ENCODE assay signal across 8 cellular contexts in genomic region chr5:68216737-68217231, GRCh38. TPM values are rescaled to one million over a fixed set of nuclear protein-coding genes. Genes with fewer than 3 reads are reported as not detected.
DNase-seq lines count a peak whose midpoint lies in the region; ATAC-seq, FAIRE-seq and TF ChIP-seq lines count a peak whose summit lies in the region.

No MANE protein-coding gene starts in this region.

- H2BK120ac ChIP-seq in H9 (ENCODE audit: low read depth, low read length, poor library complexity, severe bottlenecking) = no peak overlapping the region

- ATAC-seq in GM21515 (IDR thresholded peaks at IDR 0.05; ENCODE audit: unreplicated experiment) = no peak

- CTCF ChIA-PET in RWPE1 (lab: Yijun Ruan, JAX) = interaction anchor here (0.5 to 1.9 kb wide), 8 partner anchors 11 to 1006 kb away, joined by 3 to 8 read pairs (median 3); no protein-coding TSS in a partner anchor
- CTCF ChIA-PET in endothelial cell of umbilical vein (lab: Charles Lee) = interaction anchor here (0.9 to 4.2 kb wide), 8 partner anchors 8 to 1911 kb away, joined by 3 to 66 read pairs (median 6); no protein-coding TSS in a partner anchor

- no peak overlapping the region for H4K5ac ChIP-seq in H9 (ENCODE audit: insufficient read length, low read depth, low read length)

- WGBS in H9 (ENCODE audit: extremely low coverage, insufficient read length, low lambda C conversion rate) = no CpG with 5 or more reads among the region's 10 CpGs

- no peak overlapping the region for H3K23ac ChIP-seq in H9 (ENCODE audit: insufficient read length, low read depth, low read length)

- H3K14ac ChIP-seq in H9 (ENCODE audit: insufficient read depth, low read length) = no peak overlapping the region

- no peak overlapping the region for H2BK12ac ChIP-seq in H9 (ENCODE audit: insufficient read length, low read depth, low read length)

- no peak overlapping the region for H3K4ac ChIP-seq in H9 (ENCODE audit: low read depth, low read length)

- peak; percentile 70 for FAIRE-seq in endothelial cell of umbilical vein (lab: Jason Lieb, UNC)

- H3K4me3 ChIP-seq in endothelial cell of umbilical vein (replicated peaks in 1 of 3; ENCODE audit: insufficient read depth in 1 of 3, low read depth in 1 of 3, low read length in 3 of 3) (peak overlapping the region; percentile 52 to 91 (median 91)), neuron (ENCODE audit: low read length) (peak overlapping the region; percentile 60)

- H4K91ac ChIP-seq in H9 (ENCODE audit: insufficient read length, low read depth, low read length) = no peak overlapping the region

- H3K23me2 ChIP-seq in H9 (ENCODE audit: insufficient read length, low read depth, low read length, poor library complexity, severe bottlenecking) = peaks cover 11% of the 10 kb centered on the region

- no peak overlapping the region for H3K9ac ChIP-seq in H9 (ENCODE audit: extremely low read depth, insufficient read length, low read length)
- peak overlapping the region; percentile 52 for H3K9ac ChIP-seq in endothelial cell of umbilical vein (replicated peaks; ENCODE audit: extremely low read depth, insufficient read depth, low read length)

- intact Hi-C loops in endothelial cell of umbilical vein (cut with micrococcal nuclease) = loop anchor here (10.0 kb wide), 1 partner anchor 912 kb away; no protein-coding TSS in a partner anchor

- H2AFZ ChIP-seq in H9 (ENCODE audit: low read length) (no peak overlapping the region), endothelial cell of umbilical vein (ENCODE audit: low read depth, low read length) (peak overlapping the region; percentile 49), neuron (ENCODE audit: low read depth, low read length) (peak overlapping the region; percentile 15)

- no peak overlapping the region for H2BK15ac ChIP-seq in H9 (ENCODE audit: low read depth, low read length)

- no peak overlapping the region for H3T11ph ChIP-seq in H9 (ENCODE audit: low read length)

- H3K27me3 ChIP-seq in H9 (ENCODE audit: insufficient read depth, low read length) (peaks cover 26% of the 10 kb centered on the region), endothelial cell of umbilical vein (ENCODE audit: control insufficient read depth in 2 of 2, insufficient read depth in 2 of 2, low read length in 2 of 2) (no peaks in the 10 kb centered on the region), neuron (ENCODE audit: insufficient read depth, low read length) (no peaks in the 10 kb centered on the region)

- no peak overlapping the region for H2BK20ac ChIP-seq in H9 (ENCODE audit: low read depth, low read length, poor library complexity, severe bottlenecking)

- TF ChIP-seq CTCF in H9 (conservative IDR thresholded peaks at IDR 0.05) = no peak
- TF ChIP-seq CTCF in RWPE1 (conservative IDR thresholded peaks at IDR 0.05; ENCODE audit: low read depth) = no peak
- TF ChIP-seq CTCF in endothelial cell of umbilical vein (IDR thresholded peaks at IDR 0.05; ENCODE audit: extremely low read depth in 1 of 2, insufficient read depth in 1 of 2, low read depth in 1 of 2, low read length in 2 of 2) = no peak

- peak overlapping the region; percentile 75 to 81 for H3K4me3 Mint-ChIP-seq in H9

- H4K20me1 ChIP-seq in H9 (ENCODE audit: control insufficient read depth, insufficient read depth, insufficient read length) (no peaks in the 10 kb centered on the region), endothelial cell of umbilical vein (replicated peaks; ENCODE audit: control insufficient read depth, extremely low read depth, insufficient read depth, low read length) (peaks cover 10% of the 10 kb centered on the region)

- no TSS peak for BruUV-seq in endothelial cell of umbilical vein (replicated peaks; lab: Mats Ljungman, UMichigan)

- H3K9me3 Mint-ChIP-seq in H9 = peaks cover 6% of the 10 kb centered on the region in 2 experiments

- H3K9me3 ChIP-seq in H9 (ENCODE audit: control insufficient read depth, low read depth, low read length) (no peaks in the 10 kb centered on the region), endothelial cell of umbilical vein (replicated peaks; ENCODE audit: control insufficient read depth, insufficient read depth, low read length) (no peaks in the 10 kb centered on the region), neuron (ENCODE audit: low read length) (peaks cover 1% of the 10 kb centered on the region)

- no peak overlapping the region for H2BK5ac ChIP-seq in H9 (ENCODE audit: insufficient read length, low read length)

- H3K27ac ChIP-seq in H9 (ENCODE audit: insufficient read length, low read depth, low read length) = no peak overlapping the region
- peak overlapping the region; percentile 98 for H3K27ac ChIP-seq in RWPE1
- H3K27ac ChIP-seq in endothelial cell of umbilical vein (ENCODE audit: insufficient read depth, low read depth, low read length) = peak overlapping the region; percentile 36

- peaks cover under 1 to 7% (median 6%) of the 10 kb centered on the region in 3 experiments; a peak in 5 of 7 replicates for H3K36me3 Mint-ChIP-seq in H9 (ENCODE audit: insufficient read depth in 1 of 3, low read depth in 3 of 3)

- H3K27me3 Mint-ChIP-seq in H9 (ENCODE audit: low read depth) = peaks cover 81% of the 10 kb centered on the region

- H3K36me3 ChIP-seq in endothelial cell of umbilical vein (ENCODE audit: control insufficient read depth in 2 of 2, extremely low read depth in 1 of 2, insufficient read depth in 2 of 2, low read length in 2 of 2) = no peaks in the 10 kb centered on the region
- H3K36me3 ChIP-seq in neuron (ENCODE audit: insufficient read depth, low read length) = no peaks in the 10 kb centered on the region

- H3K27ac Mint-ChIP-seq in H9 = no peak overlapping the region

- POLR2A ChIA-PET in RWPE1 (lab: Yijun Ruan, JAX; ENCODE audit: low non-redundant PET) (interaction anchor here (0.6 to 0.8 kb wide), 2 partner anchors 22 to 246 kb away, joined by 3 to 4 read pairs; no protein-coding TSS in a partner anchor), endothelial cell of umbilical vein (lab: Charles Lee) (interaction anchor here (0.7 to 1.3 kb wide), 3 partner anchors 22 to 36 kb away, joined by 3 to 4 read pairs (median 3); no protein-coding TSS in a partner anchor)

- no peak overlapping the region for H3K56ac ChIP-seq in H9 (ENCODE audit: insufficient read length, low read depth, low read length)

- H2AK5ac ChIP-seq in H9 (ENCODE audit: insufficient read length, low read length) = no peak overlapping the region

- peaks cover 21 to 25% of the 10 kb centered on the region in 2 experiments for H3K4me1 Mint-ChIP-seq in H9

- H3K9me1 ChIP-seq in endothelial cell of umbilical vein (replicated peaks; ENCODE audit: control insufficient read depth, extremely low read depth, insufficient read depth, low read length) = no peaks in the 10 kb centered on the region

- H3K4me1 ChIP-seq in H9 (ENCODE audit: insufficient read depth, low read length) (no peaks in the 10 kb centered on the region; the same call in none of the 2 replicates), endothelial cell of umbilical vein (ENCODE audit: control insufficient read depth, extremely low read depth, insufficient read depth, low read length) (peaks cover 17% of the 10 kb centered on the region), neuron (ENCODE audit: insufficient read depth, low read length) (peaks cover 19% of the 10 kb centered on the region)

- no peak overlapping the region for H4K8ac ChIP-seq in H9 (replicated peaks; ENCODE audit: insufficient read length, low read depth, low read length)

- TF ChIP-seq POLR2A in endothelial cell of umbilical vein (IDR thresholded peaks at IDR 0.05; ENCODE audit: low read depth, low read length) = no peak

- H3K18ac ChIP-seq in H9 (ENCODE audit: insufficient read length, low read depth, low read length) = no peak overlapping the region

- DNase-seq in NCI-H526 treated with DMSO at 0.1 percent for 48 hours (lab: John Stamatoyannopoulos, UW) (peak; percentile 51), NCI-H526 (lab: John Stamatoyannopoulos, UW) (no peak), H9 (no peak), RWPE1 (ENCODE audit: low spot score) (peak; percentile 53), endothelial cell of umbilical vein (ENCODE audit: low read depth, low spot score) (peak; percentile 52), NCI-H2107 treated with DMSO at 0.1 percent for 48 hours (lab: John Stamatoyannopoulos, UW; ENCODE audit: unreplicated experiment) (no peak)

- H3K79me2 ChIP-seq in H9 (ENCODE audit: insufficient read depth, low read length) (peaks cover 2% of the 10 kb centered on the region; the same call in 1 of the 2 replicates), endothelial cell of umbilical vein (ENCODE audit: control insufficient read depth, insufficient read depth, low read length) (peaks cover 45% of the 10 kb centered on the region)

- dilution Hi-C loops in endothelial cell of umbilical vein (cut with MboI; ENCODE audit: extremely low pct_ligation_motif_present, low sequenced_read_pairs) = no loop called here

- H3K79me1 ChIP-seq in H9 (ENCODE audit: insufficient read depth, low read depth, low read length, poor library complexity, severe bottlenecking) = no peaks in the 10 kb centered on the region

- H3K4me2 ChIP-seq in H9 (ENCODE audit: insufficient read depth, insufficient read length, low read length) (peak overlapping the region; percentile 86), endothelial cell of umbilical vein (ENCODE audit: insufficient read depth, low read length) (peak overlapping the region; percentile 99)

TF ChIP-seq in endothelial cell of umbilical vein, 7 proteins besides CTCF, POLR2A, EP300 and RAD21:
- no peak for TF ChIP-seq FOS (IDR thresholded peaks at IDR 0.05; ENCODE audit: borderline replicate concordance, insufficient read depth, low read length)

RNA-seq across cellular contexts. Expression of gene PIK3R1, which starts 1.2 kb away (rescaled TPM):
- total RNA-seq in H9 (2021) = 10.6 and 11.3 TPM in 2 replicates
- 27.5 and 30.0 TPM in 2 replicates for total RNA-seq in endothelial cell of umbilical vein
- 2.0 and 2.8 TPM in 2 replicates for polyA plus RNA-seq in endothelial cell of umbilical vein
- 2.7 and 2.8 TPM in 2 replicates for polyA plus RNA-seq in endothelial cell of umbilical vein (2011; cell fraction: cytosol; rRNA removed)
- polyA plus RNA-seq in endothelial cell of umbilical vein (2011; cell fraction: nucleus; rRNA removed) = 8.8 and 10.5 TPM in 2 replicates
- 5.6 and 8.2 TPM in 2 replicates for polyA plus RNA-seq in endothelial cell of umbilical vein (2012)
- 10.1 and 24.5 TPM in 2 replicates for polyA minus RNA-seq in endothelial cell of umbilical vein
- polyA minus RNA-seq in endothelial cell of umbilical vein (2011; cell fraction: cytosol; rRNA and poly(A)+ RNA removed) = 0.41 TPM
- polyA minus RNA-seq in endothelial cell of umbilical vein (2011; cell fraction: nucleus; rRNA and poly(A)+ RNA removed) = 20.3 and 35.7 TPM in 2 replicates

Comparison
In these comparisons a context has a peak if more than half of its experiments do, and no peak if none do; other contexts are left out.
1. DNase-seq: peak in NCI-H526 treated with DMSO at 0.1 percent for 48 hours (single experiment), RWPE1 (single experiment) and endothelial cell of umbilical vein (single experiment); none in NCI-H526 (0 of 2), H9 (single experiment) and NCI-H2107 treated with DMSO at 0.1 percent for 48 hours (single experiment).